ENCODE assay signal across 26 cellular contexts in the genomic region with DNA sequence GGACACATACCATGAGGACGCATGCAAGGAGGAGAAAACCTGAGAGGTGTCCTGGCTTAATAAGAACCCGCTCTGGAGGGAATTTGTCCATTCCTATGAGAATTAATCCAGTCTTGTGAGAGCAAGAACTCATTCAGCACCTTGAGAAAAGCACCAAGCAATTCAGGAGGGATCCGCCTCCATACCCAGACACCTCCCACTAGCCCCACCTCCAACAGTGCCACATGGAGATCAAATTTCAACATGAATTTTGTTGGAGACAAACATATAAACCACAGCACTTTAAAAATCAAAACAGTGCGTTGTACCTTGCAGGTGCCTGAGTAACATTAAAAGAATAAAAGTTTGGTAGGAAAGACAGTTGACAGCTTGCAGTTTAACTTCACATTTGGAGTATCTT. TPM values are rescaled to one million over a fixed set of nuclear protein-coding genes. Genes with fewer than 3 reads are reported as not detected.
"Had no signal": no experiment of that assay in that cellular context is flagged by ENCODE, and none has a peak within 500 bp of the region (broad histone marks: within the 10 kb centered on the region; RNA-seq: fewer than 3 reads in every experiment).

No MANE protein-coding gene starts in this region.

- H3K9me3 ChIP-seq: left ventricle myocardium inferior, transverse colon had no signal

- H3K4me1 Mint-ChIP-seq: activated naive CD8-positive, alpha-beta T cell treated with anti-CD3 and anti-CD28 coated beads for 36 hours; activated T-helper 17 cell treated with anti-CD3 and anti-CD28 coated beads, Interleukin-2, amount 50 U/mL, for 72 hours; neural progenitor cell; stimulated activated memory B cell treated with anti-CD40 and anti-IgM and Interleukin-4, amounts not matched to agents 10 μg/mL and 1 μg/mL and 100 μg/mL, for 72 hours had no signal

- H3K27ac ChIP-seq: hepatocyte, left ventricle myocardium inferior, neural progenitor cell, transverse colon had no signal

- DNase-seq: activated CD4-positive, alpha-beta T cell treated with anti-CD3 and anti-CD28 coated beads for 48 hours; activated CD8-positive, alpha-beta memory T cell treated with anti-CD3 and anti-CD28 coated beads, Interleukin-2, amount 50 U/mL, for 4 hours; activated naive CD4-positive, alpha-beta T cell treated with Interleukin-2 at 50 U/mL for 16 hours; activated naive CD8-positive, alpha-beta T cell treated with anti-CD3 and anti-CD28 coated beads for 36 hours; activated T-cell treated with anti-CD3 and anti-CD28 coated beads, Interleukin-2, amount 50 U/mL, for 24 hours; central memory CD4-positive, alpha-beta T cell; dermis blood vessel endothelial cell; effector CD8-positive, alpha-beta T cell; foreskin melanocyte; left ventricle myocardium inferior; naive thymus-derived CD8-positive, alpha-beta T cell; posterior cingulate gyrus; small intestine; stimulated activated CD4-positive, alpha-beta T cell treated with anti-CD3 and anti-CD28 coated beads, Interleukin-2, amount 100 ng/mL, for 24 hours; T1000; transverse colon had no signal

- H3K27me3 ChIP-seq: hepatocyte, neural progenitor cell, transverse colon had no signal

- H3K4me3 ChIP-seq: hepatocyte, left ventricle myocardium inferior, neural progenitor cell, transverse colon had no signal

- H3K9me3 Mint-ChIP-seq: activated naive CD8-positive, alpha-beta T cell treated with anti-CD3 and anti-CD28 coated beads for 36 hours; activated T-cell treated with anti-CD3 and anti-CD28 coated beads, Interleukin-2, amount 50 U/mL, for 24 hours; activated T-helper 17 cell treated with anti-CD3 and anti-CD28 coated beads, Interleukin-2, amount 50 U/mL, for 72 hours; naive thymus-derived CD8-positive, alpha-beta T cell; neural progenitor cell; stimulated activated memory B cell treated with anti-CD40 and anti-IgM and Interleukin-4, amounts not matched to agents 10 μg/mL and 1 μg/mL and 100 μg/mL, for 72 hours had no signal

- H3K27me3 Mint-ChIP-seq: activated naive CD8-positive, alpha-beta T cell treated with anti-CD3 and anti-CD28 coated beads for 36 hours; activated T-cell treated with anti-CD3 and anti-CD28 coated beads, Interleukin-2, amount 50 U/mL, for 24 hours; activated T-helper 17 cell treated with anti-CD3 and anti-CD28 coated beads, Interleukin-2, amount 50 U/mL, for 72 hours; naive thymus-derived CD8-positive, alpha-beta T cell; stimulated activated memory B cell treated with anti-CD40 and anti-IgM and Interleukin-4, amounts not matched to agents 10 μg/mL and 1 μg/mL and 100 μg/mL, for 72 hours had no signal

- H3K4me1 ChIP-seq: neural progenitor cell, transverse colon had no signal

- H3K4me3 Mint-ChIP-seq: activated naive CD8-positive, alpha-beta T cell treated with anti-CD3 and anti-CD28 coated beads for 36 hours; activated T-cell treated with anti-CD3 and anti-CD28 coated beads, Interleukin-2, amount 50 U/mL, for 24 hours; activated T-helper 17 cell treated with anti-CD3 and anti-CD28 coated beads, Interleukin-2, amount 50 U/mL, for 72 hours; naive thymus-derived CD8-positive, alpha-beta T cell; neural progenitor cell; stimulated activated memory B cell treated with anti-CD40 and anti-IgM and Interleukin-4, amounts not matched to agents 10 μg/mL and 1 μg/mL and 100 μg/mL, for 72 hours had no signal

- H3K27ac Mint-ChIP-seq: activated naive CD8-positive, alpha-beta T cell treated with anti-CD3 and anti-CD28 coated beads for 36 hours; activated T-cell treated with anti-CD3 and anti-CD28 coated beads, Interleukin-2, amount 50 U/mL, for 24 hours; activated T-helper 17 cell treated with anti-CD3 and anti-CD28 coated beads, Interleukin-2, amount 50 U/mL, for 72 hours; stimulated activated memory B cell treated with anti-CD40 and anti-IgM and Interleukin-4, amounts not matched to agents 10 μg/mL and 1 μg/mL and 100 μg/mL, for 72 hours had no signal

- H3K9ac ChIP-seq: neural progenitor cell had no signal

- ATAC-seq: activated T-helper 17 cell treated with anti-CD3 and anti-CD28 coated beads, Interleukin-2, amount 50 U/mL, for 72 hours; esophagus mucosa; naive thymus-derived CD8-positive, alpha-beta T cell; sciatic nerve; stimulated activated memory B cell treated with anti-CD40 and anti-IgM and Interleukin-4, amounts not matched to agents 10 μg/mL and 1 μg/mL and 100 μg/mL, for 72 hours had no signal

RNA-seq across cellular contexts. Expression of a gene that starts 26.6 kb away (rescaled TPM):
- total RNA-seq: astrocyte, dermis blood vessel endothelial cell, lung microvascular endothelial cell, renal cortical epithelial cell had no signal

RNA-seq across cellular contexts. Expression of a gene that starts 28.3 kb away (rescaled TPM):
- total RNA-seq: dermis blood vessel endothelial cell, left ventricle myocardium inferior, lung microvascular endothelial cell, renal cortical epithelial cell, temporal lobe had no signal
